In the genomic region with DNA sequence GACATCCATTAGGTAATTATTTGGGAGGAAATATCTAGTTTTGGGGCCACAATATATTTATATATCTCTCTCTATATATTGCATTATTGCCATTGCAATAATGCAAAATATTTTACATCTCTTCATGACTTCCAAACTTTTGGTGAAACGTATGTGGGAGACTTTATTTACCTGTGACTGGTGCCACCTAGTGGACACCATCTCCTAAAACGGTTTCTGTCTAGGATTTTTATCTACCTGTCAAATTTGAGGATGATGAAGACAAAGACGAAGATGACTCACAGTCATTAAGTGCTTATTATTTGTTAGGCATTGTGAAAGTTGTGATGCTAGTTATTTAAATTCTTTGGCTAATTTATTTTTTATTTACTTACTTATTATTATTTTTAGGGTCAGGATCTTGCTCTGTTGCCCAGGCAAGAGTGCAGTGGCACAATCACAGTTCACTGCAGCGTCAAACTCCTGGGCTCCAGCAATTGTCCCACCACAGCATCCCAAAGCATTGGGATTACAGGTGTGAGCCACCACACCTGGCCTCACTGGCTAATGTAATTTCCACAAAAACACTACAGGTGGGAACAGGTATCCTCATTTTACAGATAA, we compare ENCODE assay signal across 8 cellular contexts. TPM values are rescaled to one million over a fixed set of nuclear protein-coding genes. Genes with fewer than 3 reads are reported as not detected.
DNase-seq lines count a peak whose midpoint lies in the region; ATAC-seq, FAIRE-seq and TF ChIP-seq lines count a peak whose summit lies in the region.

No MANE protein-coding gene starts in this region.

- TF ChIP-seq CTCF in DOHH2 (IDR thresholded peaks at IDR 0.05; ENCODE audit: low read depth, low read length, poor library complexity, severe bottlenecking) (peak; percentile 67), RWPE2 (IDR thresholded peaks at IDR 0.05; ENCODE audit: poor library complexity, severe bottlenecking) (peak; percentile 82), GM12878 (IDR thresholded peaks at IDR 0.05 in 2 of 3, conservative IDR thresholded peaks at IDR 0.05 in 1 of 3; ENCODE audit: control insufficient read depth in 2 of 3, extremely low read depth in 1 of 3, insufficient read depth in 1 of 3, low read depth in 3 of 3, low read length in 3 of 3) (peak; percentile 47 to 75 (median 54)), kidney (IDR thresholded peaks at IDR 0.05; ENCODE audit: borderline replicate concordance, extremely low read depth, insufficient read depth) (peak; percentile 53)

- SMC1A ChIA-PET in GM12878 (lab: Charles Lee; ENCODE audit: uncharacterized antibody, unreplicated experiment): interaction anchor here (0.6 to 4.2 kb wide), 7 partner anchors 17 to 576 kb away, joined by 3 to 23 read pairs (median 3); a partner anchor contains a TSS

- no peak for TF ChIP-seq EP300 in Ishikawa (IDR thresholded peaks at IDR 0.05; ENCODE audit: borderline replicate concordance)
- TF ChIP-seq EP300 in GM12878 (IDR thresholded peaks at IDR 0.05; ENCODE audit: borderline replicate concordance in 1 of 2, control insufficient read depth in 1 of 2, low read depth in 2 of 2, low read length in 2 of 2): no peak

- no peaks in the 10 kb centered on the region for H3K36me3 ChIP-seq in DOHH2 (ENCODE audit: control insufficient read depth, low read length)
- H3K36me3 ChIP-seq in RWPE2 (ENCODE audit: low read depth): no peaks in the 10 kb centered on the region
- no peaks in the 10 kb centered on the region for H3K36me3 ChIP-seq in GM12878 (ENCODE audit: control insufficient read depth in 2 of 2, insufficient read depth in 2 of 2, low read length in 1 of 2)
- H3K36me3 ChIP-seq in kidney (ENCODE audit: control insufficient read depth in 1 of 2, insufficient read depth in 2 of 2, low read length in 2 of 2): no peaks in the 10 kb centered on the region

- CTCF ChIA-PET in GM12878 (lab: Yijun Ruan, JAX): interaction anchor here (0.7 to 6.9 kb wide), 9 partner anchors 9 to 578 kb away, joined by 3 to 63 read pairs (median 3); a partner anchor contains a TSS

- no peak for TF ChIP-seq POLR2A in GM12878 (IDR thresholded peaks at IDR 0.05; ENCODE audit: low read depth, low read length)

- H3F3A ChIP-seq in DOHH2 (ENCODE audit: control insufficient read depth, insufficient read depth): no peaks in the 10 kb centered on the region

- H3K27ac ChIP-seq in DOHH2 (ENCODE audit: low read depth, low read length) (no peak overlapping the region), RWPE2 (ENCODE audit: poor library complexity, severe bottlenecking) (no peak overlapping the region), GM12878 (ENCODE audit: control insufficient read depth, insufficient read depth) (no peak overlapping the region), kidney (ENCODE audit: low read depth in 2 of 2, low read length in 2 of 2) (no peak overlapping the region)

- H3K4me3 ChIP-seq in DOHH2 (ENCODE audit: low read length): no peak overlapping the region
- H3K4me3 ChIP-seq in RWPE2 (ENCODE audit: severe bottlenecking): no peak overlapping the region
- H3K4me3 ChIP-seq in GM12878: no peak overlapping the region
- no peak overlapping the region for H3K4me3 ChIP-seq in kidney (ENCODE audit: low read length in 2 of 2)

- no TSS peak for BruUV-seq in GM12878 (replicated peaks; lab: Mats Ljungman, UMichigan)

- WGBS in GM12878 (ENCODE audit: insufficient coverage, insufficient replicate concordance, low lambda C conversion rate, missing lambda C conversion rate): 25% methylated on average over 4 of the region's 4 CpGs

- no peak for DNase-seq in RWPE2 (ENCODE audit: low spot score)
- DNase-seq in GM12878 (ENCODE audit: low read depth, low spot score): peak; percentile 12
- DNase-seq in kidney: no peak
- peak; percentile 39 for DNase-seq in stimulated activated CD4-positive, alpha-beta T cell treated with anti-CD3 and anti-CD28 coated beads, Interleukin-2, amount 100 ng/mL, for 4 hours (ENCODE audit: low read depth)
- DNase-seq in islet precursor cell: no peak

- no peaks in the 10 kb centered on the region for H3K79me2 ChIP-seq in DOHH2 (ENCODE audit: control insufficient read depth, low read length)
- H3K79me2 ChIP-seq in GM12878 (ENCODE audit: control insufficient read depth, insufficient read depth, low read length): no peaks in the 10 kb centered on the region

- no peaks in the 10 kb centered on the region for H4K20me1 ChIP-seq in DOHH2 (ENCODE audit: control insufficient read depth, insufficient read depth, low read depth, low read length)
- H4K20me1 ChIP-seq in GM12878 (ENCODE audit: control insufficient read depth, insufficient read depth): no peaks in the 10 kb centered on the region

- TF ChIP-seq RAD21 in Ishikawa (IDR thresholded peaks at IDR 0.05; ENCODE audit: low read depth) (peak; percentile 76), GM12878 (IDR thresholded peaks at IDR 0.05; ENCODE audit: insufficient read depth, low read depth, low read length) (peak; percentile 81)

- in situ Hi-C loops in GM12878 (cut with MboI): loop anchor here (5.0 to 10.0 kb wide), 3 partner anchors 273 to 930 kb away; no protein-coding TSS in a partner anchor

- no peaks in the 10 kb centered on the region for H3K9me2 ChIP-seq in DOHH2 (replicated peaks; ENCODE audit: control insufficient read depth, low read length)

- H3K27me3 ChIP-seq in DOHH2 (ENCODE audit: control insufficient read depth, low read length) (peaks cover 29% of the 10 kb centered on the region), RWPE2 (ENCODE audit: insufficient read depth, poor library complexity, severe bottlenecking) (peaks cover 8% of the 10 kb centered on the region), GM12878 (replicated peaks in 1 of 2; ENCODE audit: control insufficient read depth in 2 of 2, insufficient read depth in 2 of 2, low read length in 1 of 2) (no peaks in the 10 kb centered on the region)

- POLR2A ChIA-PET in GM12878 (lab: Charles Lee): no interaction called here

- intact Hi-C loops in GM12878 (cut with micrococcal nuclease; ENCODE audit: unreplicated experiment) (loop anchor here (1.0 to 10.0 kb wide), 5 partner anchors 140 to 780 kb away; a partner anchor contains a TSS), kidney (cut with DNase I) (loop anchor here (10.0 kb wide), 1 partner anchor 260 kb away; no protein-coding TSS in a partner anchor)

- H2AFZ ChIP-seq in GM12878 (ENCODE audit: control insufficient read depth, low read depth, low read length): no peak overlapping the region

- H3K4me2 ChIP-seq in DOHH2 (ENCODE audit: low read length) (no peak overlapping the region), GM12878 (ENCODE audit: control insufficient read depth, insufficient read depth) (no peak overlapping the region)

- H3K9me3 ChIP-seq in DOHH2 (ENCODE audit: control insufficient read depth, insufficient read depth, low read length) (no peaks in the 10 kb centered on the region), RWPE2 (ENCODE audit: severe bottlenecking) (no peaks in the 10 kb centered on the region), GM12878 (replicated peaks; ENCODE audit: control insufficient read depth, insufficient read depth, low read length) (no peaks in the 10 kb centered on the region), kidney (ENCODE audit: control insufficient read depth in 1 of 2, low read length in 2 of 2) (no peaks in the 10 kb centered on the region)

- RAD21 ChIA-PET in GM12878 (lab: Charles Lee; ENCODE audit: unreplicated experiment): interaction anchor here (0.6 to 2.5 kb wide), 6 partner anchors 27 to 578 kb away, joined by 3 to 15 read pairs (median 4); no protein-coding TSS in a partner anchor

- peak; percentile 93 for FAIRE-seq in GM12878 (lab: Jason Lieb, UNC)
- peak; percentile 96 for FAIRE-seq in kidney (lab: Jason Lieb, UNC)

- no peak overlapping the region for H3K9ac ChIP-seq in GM12878 (ENCODE audit: control insufficient read depth, insufficient read depth, low read length)
- H3K9ac ChIP-seq in kidney (ENCODE audit: low read length in 2 of 2): no peak overlapping the region

- peak; percentile 62 for ATAC-seq in RWPE2 (ENCODE audit: low read depth)
- peak; percentile 61 for ATAC-seq in GM12878
- no peak for ATAC-seq in GM19395 (IDR thresholded peaks at IDR 0.05; ENCODE audit: unreplicated experiment)

- H3K4me1 ChIP-seq in DOHH2 (ENCODE audit: control insufficient read depth, low read length) (no peaks in the 10 kb centered on the region), RWPE2 (ENCODE audit: insufficient read depth, poor library complexity, severe bottlenecking) (no peaks in the 10 kb centered on the region), GM12878 (ENCODE audit: control insufficient read depth, insufficient read depth, low read length) (no peaks in the 10 kb centered on the region), kidney (ENCODE audit: control insufficient read depth in 1 of 2, insufficient read depth in 1 of 2, low read depth in 1 of 2, low read length in 2 of 2) (no peaks in the 10 kb centered on the region)

TF ChIP-seq in Ishikawa, 13 proteins besides CTCF, POLR2A, EP300 and RAD21 (continues in another document):
- TF ChIP-seq TCF12 (IDR thresholded peaks at IDR 0.05; ENCODE audit: low read depth): no peak
- no peak for TF ChIP-seq YY1 (IDR thresholded peaks at IDR 0.05; ENCODE audit: low read depth)
- TF ChIP-seq TAF1 (IDR thresholded peaks at IDR 0.05; ENCODE audit: low read depth): no peak
- no peak for TF ChIP-seq FOXM1 (IDR thresholded peaks at IDR 0.05; ENCODE audit: borderline replicate concordance, low read depth)

RNA-seq across cellular contexts. Expression of a gene that starts 18.7 kb away (rescaled TPM):
- total RNA-seq in GM12878 (2013; cell fraction: nucleolus; rRNA removed): 50.7 and 56.8 TPM in 2 replicates
- total RNA-seq in GM12878 (2014; rRNA removed) (16.4 and 20.3 TPM in 2 replicates), GM12878 (2014; rRNA removed; fragmentation: Illumina TruSeq; extraction: Trizol) (32.4 and 32.9 TPM in 2 replicates), GM12878 (2021) (26.2 and 28.3 TPM in 2 replicates), kidney (22.4 TPM)
- 16.1 TPM for polyA plus RNA-seq in GM12878 (2011; ENCODE audit: low read depth)
- polyA plus RNA-seq in GM12878 (2011; rRNA removed) (10.1 and 18.5 TPM in 2 replicates), GM12878 (2014; fragmentation: Illumina TruSeq; extraction: Trizol) (32.7 and 42.8 TPM in 2 replicates), GM12878 (2014; fragmentation: Nextera tagmentation; extraction: Ambion mirVana) (1 to 10 TPM; 8.6 to 9.3 TPM), GM12878 (2014; rRNA removed) (7.2 and 9.8 TPM in 2 replicates), GM12878 (2016; fragmentation: Nextera tagmentation; extraction: Ambion mirVana) (10 to 100 TPM; 32.9 to 40.1 TPM), kidney (ENCODE audit: insufficient read depth, low read depth, low replicate concordance) (5.6 TPM)
- polyA plus RNA-seq in GM12878 (2011; cell fraction: cytosol; rRNA removed): 12.1 and 15.8 TPM in 2 replicates
- 25.3 and 25.4 TPM in 2 replicates for polyA plus RNA-seq in GM12878 (2011; cell fraction: nucleus; rRNA removed)
- polyA plus RNA-seq in GM12878 (2012): 18.4 and 23.5 TPM in 2 replicates
- 20.0 and 26.3 TPM in 2 replicates for polyA minus RNA-seq in GM12878 (2011; rRNA and poly(A)+ RNA removed)
- polyA minus RNA-seq in GM12878 (2011; cell fraction: cytosol; rRNA and poly(A)+ RNA removed): 11.6 and 15.1 TPM in 2 replicates
- polyA minus RNA-seq in GM12878 (2011; cell fraction: nucleus; rRNA and poly(A)+ RNA removed): 35.1 and 59.4 TPM in 2 replicates

Comparison
In these comparisons a context has a peak if more than half of its experiments do, and no peak if none do; other contexts are left out.
1. DNase-seq: peak in GM12878 (single experiment) and stimulated activated CD4-positive, alpha-beta T cell treated with anti-CD3 and anti-CD28 coated beads, Interleukin-2, amount 100 ng/mL, for 4 hours (single experiment); none in RWPE2 (single experiment), kidney (single experiment) and islet precursor cell (single experiment).
2. Peak in every context shown above with its lines, with median percentiles within 50 percentile points of each other: CTCF ChIP-seq.